In the genomic region with DNA sequence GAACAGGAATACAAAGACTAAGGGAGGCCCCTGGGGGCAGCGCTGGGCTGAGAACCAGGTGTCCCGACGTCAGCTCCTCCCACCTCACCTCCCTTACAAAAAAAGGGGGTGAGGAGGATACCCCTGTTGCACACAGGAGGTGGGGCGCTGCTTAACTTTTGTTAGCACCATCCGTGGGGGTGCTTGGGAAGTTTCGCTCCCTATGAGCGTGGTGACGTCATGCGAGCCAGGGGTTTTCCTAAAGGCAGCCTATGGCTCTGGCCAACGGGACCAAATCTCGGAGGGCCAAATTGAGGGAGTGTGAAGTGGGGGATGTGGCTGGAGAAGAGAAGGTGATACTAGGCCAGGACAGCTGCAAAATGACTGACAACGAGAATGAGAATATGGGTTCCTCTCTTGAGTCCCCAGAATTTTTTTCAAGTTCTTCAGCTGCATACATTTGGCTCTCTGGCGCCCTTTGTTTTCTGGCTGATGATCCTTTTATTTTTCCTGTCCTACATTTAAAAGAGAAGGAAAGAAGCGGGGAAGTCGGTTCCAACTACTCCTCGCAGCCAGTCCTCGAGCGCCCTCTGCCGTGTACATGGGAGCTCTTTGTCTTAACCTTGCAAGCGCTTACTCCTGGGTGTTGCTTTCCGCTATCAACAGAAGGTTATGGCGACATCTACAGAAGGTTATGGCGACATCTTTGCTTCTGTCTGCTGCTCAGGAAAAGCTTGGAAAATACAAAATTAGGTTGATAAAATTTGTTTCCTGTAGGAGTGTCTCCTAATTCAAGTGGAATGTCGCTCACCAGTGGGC, we compare ENCODE assay signal across 7 cellular contexts. TPM values are rescaled to one million over a fixed set of nuclear protein-coding genes. Genes with fewer than 3 reads are reported as not detected.
DNase-seq lines count a peak whose midpoint lies in the region; ATAC-seq and TF ChIP-seq lines count a peak whose summit lies in the region.

No MANE protein-coding gene starts in this region.

- CTCF ChIA-PET in naive thymus-derived CD4-positive, alpha-beta T cell (lab: Charles Lee) = no interaction called here

- H3K4me3 ChIP-seq in H7 (ENCODE audit: insufficient read depth, low read depth, low read length) = peak overlapping the region; percentile 32
- H3K4me3 ChIP-seq in MG63 = no peak overlapping the region
- peak overlapping the region; percentile 10; the same call in 1 of the 2 replicates for H3K4me3 ChIP-seq in WERI-Rb-1 (ENCODE audit: low read depth, low read length)
- H3K4me3 ChIP-seq in fibroblast of the aortic adventitia (ENCODE audit: low read depth, low read length) = peak overlapping the region; percentile 1
- no peak overlapping the region for H3K4me3 ChIP-seq in naive thymus-derived CD4-positive, alpha-beta T cell (ENCODE audit: low read length)

- ATAC-seq in naive thymus-derived CD4-positive, alpha-beta T cell = peak; percentile 57

- H3K4me3 Mint-ChIP-seq in naive thymus-derived CD4-positive, alpha-beta T cell = peak overlapping the region in 4 of 10 donors; percentile 24 to 67 (median 54)

- H3K27ac ChIP-seq in WERI-Rb-1 = no peak overlapping the region
- H3K27ac ChIP-seq in naive thymus-derived CD4-positive, alpha-beta T cell (ENCODE audit: low read depth, low read length) = no peak overlapping the region

- peaks cover 9 to 48% (median 34%) of the 10 kb centered on the region in 5 donors for H3K27me3 Mint-ChIP-seq in naive thymus-derived CD4-positive, alpha-beta T cell

- intact Hi-C loops in naive thymus-derived CD4-positive, alpha-beta T cell (cut with micrococcal nuclease) = loop anchor here in 1 of 2 donors (5.0 to 10.0 kb wide), 2 partner anchors 456 to 1329 kb away; no protein-coding TSS in a partner anchor

- no peaks in the 10 kb centered on the region for H3K27me3 ChIP-seq in H7 (ENCODE audit: control insufficient read depth, insufficient read depth, low read length)
- no peaks in the 10 kb centered on the region for H3K27me3 ChIP-seq in MG63
- no peaks in the 10 kb centered on the region for H3K27me3 ChIP-seq in WERI-Rb-1 (ENCODE audit: insufficient read depth, low read depth, severe bottlenecking)
- no peaks in the 10 kb centered on the region for H3K27me3 ChIP-seq in naive thymus-derived CD4-positive, alpha-beta T cell (ENCODE audit: control insufficient read depth in 2 of 2, insufficient read depth in 2 of 2, low read length in 2 of 2)

- H3K36me3 Mint-ChIP-seq in naive thymus-derived CD4-positive, alpha-beta T cell = peaks cover 0 to 5% (median 0%) of the 10 kb centered on the region in 5 donors

- TF ChIP-seq CTCF in GM12872 (IDR thresholded peaks at IDR 0.05; ENCODE audit: insufficient read depth, low read depth, low read length) = peak; percentile 78
- peak; percentile 96 for TF ChIP-seq CTCF in WERI-Rb-1 (IDR thresholded peaks at IDR 0.05; ENCODE audit: low read depth, low read length)
- TF ChIP-seq CTCF in fibroblast of the aortic adventitia (IDR thresholded peaks at IDR 0.05; ENCODE audit: insufficient read depth, low read length) = peak; percentile 93

- DNase-seq in H7 = peak; percentile 42
- peak; percentile 55 for DNase-seq in MG63
- DNase-seq in WERI-Rb-1 = peak; percentile 96
- DNase-seq in fibroblast of the aortic adventitia (ENCODE audit: low read depth) = peak; percentile 95
- DNase-seq in naive thymus-derived CD4-positive, alpha-beta T cell = peak in 2 of 9 donors; percentile 9 to 48
- DNase-seq in ureter (ENCODE audit: low spot score) = peak; percentile 85

- peaks cover 0 to 10% (median 3%) of the 10 kb centered on the region in 11 donors for H3K9me3 Mint-ChIP-seq in naive thymus-derived CD4-positive, alpha-beta T cell

- H3K27ac Mint-ChIP-seq in naive thymus-derived CD4-positive, alpha-beta T cell = no peak overlapping the region

- H3K9me3 ChIP-seq in MG63 (no peaks in the 10 kb centered on the region; the same call in 1 of the 2 replicates), WERI-Rb-1 (ENCODE audit: severe bottlenecking) (no peaks in the 10 kb centered on the region)
- no peaks in the 10 kb centered on the region for H3K9me3 ChIP-seq in naive thymus-derived CD4-positive, alpha-beta T cell (ENCODE audit: control insufficient read depth in 2 of 3, low read length in 3 of 3)

- H3K36me3 ChIP-seq in H7 (replicated peaks; ENCODE audit: control insufficient read depth, insufficient read depth, low read length) (no peaks in the 10 kb centered on the region), MG63 (no peaks in the 10 kb centered on the region), WERI-Rb-1 (no peaks in the 10 kb centered on the region)
- no peaks in the 10 kb centered on the region for H3K36me3 ChIP-seq in naive thymus-derived CD4-positive, alpha-beta T cell (ENCODE audit: control insufficient read depth in 2 of 3, insufficient read depth in 3 of 3, low read length in 3 of 3)

- H3K4me1 Mint-ChIP-seq in naive thymus-derived CD4-positive, alpha-beta T cell = peaks cover 0 to 5% (median 4%) of the 10 kb centered on the region in 7 donors

- POLR2A ChIA-PET in naive thymus-derived CD4-positive, alpha-beta T cell (lab: Charles Lee) = no interaction called here

- H3K4me1 ChIP-seq in naive thymus-derived CD4-positive, alpha-beta T cell (ENCODE audit: control insufficient read depth in 2 of 2, insufficient read depth in 2 of 2, low read length in 2 of 2) = no peaks in the 10 kb centered on the region

RNA-seq across cellular contexts. Expression of gene ZC3H11B, which starts 48.0 kb away (rescaled TPM):
- total RNA-seq in H7 (2014; rRNA removed; shearing (Covaris generic)) = 0.07 TPM in 1 of 2 replicates, not detected in the other
- not detected in 2 replicates for total RNA-seq in MG63 (2014; rRNA removed; shearing (Covaris generic); ENCODE audit: low replicate concordance)
- total RNA-seq in fibroblast of the aortic adventitia (ENCODE audit: low replicate concordance) (not detected in 2 replicates), ureter (not detected)
- not detected for total RNA-seq in naive thymus-derived CD4-positive, alpha-beta T cell
- polyA plus RNA-seq in naive thymus-derived CD4-positive, alpha-beta T cell = not detected

Comparison
In these comparisons a context has a peak if more than half of its experiments do, and no peak if none do; other contexts are left out.
1. H3K4me3 ChIP-seq: peak in H7 (single experiment), WERI-Rb-1 (single experiment) and fibroblast of the aortic adventitia (single experiment); none in MG63 (single experiment) and naive thymus-derived CD4-positive, alpha-beta T cell (single experiment).
2. Peak in every context shown above with its lines, with median percentiles within 50 percentile points of each other: CTCF ChIP-seq.